ENCODE assay signal across 19 cellular contexts in genomic region chr1:185444651-185445050, GRCh38.
"Had no signal": no experiment of that assay in that cellular context is flagged by ENCODE, and none has a peak within 500 bp of the region (broad histone marks: within the 10 kb centered on the region; RNA-seq: fewer than 3 reads in every experiment).

No MANE protein-coding gene starts in this region.

- ATAC-seq: gastroesophageal sphincter; mucosa of descending colon; naive thymus-derived CD8-positive, alpha-beta T cell; right cardiac atrium had no signal

- H3K36me3 ChIP-seq: esophagus muscularis mucosa, gastroesophageal sphincter, left ventricle myocardium inferior, ovary, stomach, thoracic aorta, transverse colon had no signal

- H3K4me3 ChIP-seq: esophagus muscularis mucosa, gastroesophageal sphincter, left ventricle myocardium inferior, mucosa of descending colon, ovary, stomach, thoracic aorta, transverse colon had no signal

- H3K9me3 Mint-ChIP-seq: immature natural killer cell had no signal

- H3K27me3 ChIP-seq: esophagus muscularis mucosa, gastroesophageal sphincter, ovary, stomach, transverse colon had no signal

- H3K9me3 ChIP-seq: esophagus muscularis mucosa, gastroesophageal sphincter, left ventricle myocardium inferior, mucosa of descending colon, ovary, stomach, thoracic aorta, transverse colon had no signal

- H3K27me3 Mint-ChIP-seq: naive thymus-derived CD8-positive, alpha-beta T cell had no signal

- DNase-seq: effector memory CD4-positive, alpha-beta T cell; glutamatergic neuron; immature natural killer cell; left ventricle myocardium inferior; mucosa of descending colon; naive thymus-derived CD8-positive, alpha-beta T cell; nucleus accumbens; ovary; right cardiac atrium; small intestine; stimulated activated CD4-positive, alpha-beta T cell treated with anti-CD3 and anti-CD28 coated beads, Interleukin-12 subunit alpha, Interleukin-12 subunit beta, amount 100 ng/mL, for 4 hours; stimulated activated naive CD4-positive, alpha-beta T cell; stomach; substantia nigra; transverse colon had no signal

- H3K4me3 Mint-ChIP-seq: naive thymus-derived CD8-positive, alpha-beta T cell had no signal

- H3K27ac ChIP-seq: epithelial cell of prostate, esophagus muscularis mucosa, gastroesophageal sphincter, left ventricle myocardium inferior, ovary, stomach, thoracic aorta, transverse colon had no signal
